1 cellular context compared by ENCODE assay signal in genomic region chr10:30437039-30437781, GRCh38.
TF ChIP-seq lines count a peak whose summit lies in the region.

No MANE protein-coding gene starts in this region.

TF ChIP-seq in K562, 482 proteins besides CTCF, POLR2A, EP300 and RAD21 (continued from another document and continues in another):
- TF ChIP-seq UBTF (IDR thresholded peaks at IDR 0.05; ENCODE audit: borderline replicate concordance in 1 of 2, low read depth in 2 of 2, low read length in 2 of 2) (0 out of 4 replicates have a peak, but pooled peaks of 1 of the 2 experiments have one; percentile 18), MLLT1 (IDR thresholded peaks at IDR 0.05) (peak in 1 of 2 experiments; percentile 13; a peak in 2 of 4 replicates), TRIM28 (IDR thresholded peaks at IDR 0.05) (peak; percentile 47; the same call in 1 of the 2 replicates), KDM5B (IDR thresholded peaks at IDR 0.05; ENCODE audit: insufficient replicate concordance, low read depth, low read length) (no peak), HMBOX1 (IDR thresholded peaks at IDR 0.05) (peak; percentile 73), HIVEP1 (CRISPR knock-in tag; IDR thresholded peaks at IDR 0.05) (no peak), HINFP (tag; conservative IDR thresholded peaks at IDR 0.05; ENCODE audit: low read depth) (no peak; the same call in 1 of the 2 replicates), RNF219 (CRISPR knock-in tag; IDR thresholded peaks at IDR 0.05) (no peak), ZNF561 (CRISPR knock-in tag; conservative IDR thresholded peaks at IDR 0.05) (no peak), CBX1 (IDR thresholded peaks at IDR 0.05; ENCODE audit: low read depth) (peak; percentile 80; the same call in 1 of the 2 replicates), TCFL5 (CRISPR knock-in tag; conservative IDR thresholded peaks at IDR 0.05) (no peak), FOXK2 (conservative IDR thresholded peaks at IDR 0.05 in 1 of 2, IDR thresholded peaks at IDR 0.05 in 1 of 2; ENCODE audit: low read depth in 2 of 2) (peak; percentile 75 to 87), DPF2 (IDR thresholded peaks at IDR 0.05) (peak; percentile 100), NCOA2 (IDR thresholded peaks at IDR 0.05; ENCODE audit: partially characterized antibody in 2 of 2) (no peak), MAX (CRISPR knock-in tag; IDR thresholded peaks at IDR 0.05) (no peak), ARID3B (CRISPR knock-in tag; IDR thresholded peaks at IDR 0.05; ENCODE audit: borderline replicate concordance) (no peak), ZNF707 (CRISPR knock-in tag; conservative IDR thresholded peaks at IDR 0.05) (no peak), SMC3 (conservative IDR thresholded peaks at IDR 0.05; ENCODE audit: insufficient read depth, low read depth, low read length) (0 out of 2 replicates have a peak, but pooled peaks have one; percentile 8), DIDO1 (tag; IDR thresholded peaks at IDR 0.05; ENCODE audit: low read depth) (no peak), SUPT5H (IDR thresholded peaks at IDR 0.05) (0 out of 2 replicates have a peak, but pooled peaks have one; percentile 22), CBX2 (IDR thresholded peaks at IDR 0.05; ENCODE audit: insufficient read depth, low read length, poor library complexity, severe bottlenecking) (no peak), HEY1 (CRISPR knock-in tag; IDR thresholded peaks at IDR 0.05; ENCODE audit: borderline replicate concordance) (no peak), MBD1 (CRISPR knock-in tag; IDR thresholded peaks at IDR 0.05) (no peak), ZNF263 (CRISPR knock-in tag; IDR thresholded peaks at IDR 0.05; ENCODE audit: borderline replicate concordance) (peak; percentile 63; the same call in 1 of the 2 replicates), HMG20A (CRISPR knock-in tag; conservative IDR thresholded peaks at IDR 0.05) (no peak), VEZF1 (CRISPR knock-in tag; IDR thresholded peaks at IDR 0.05) (peak; percentile 94), CEBPZ (IDR thresholded peaks at IDR 0.05; ENCODE audit: borderline replicate concordance, low read depth, low read length) (no peak), RERE (CRISPR knock-in tag; IDR thresholded peaks at IDR 0.05; ENCODE audit: borderline replicate concordance) (no peak), DDX20 (tag; IDR thresholded peaks at IDR 0.05; ENCODE audit: low read depth) (no peak), SREBF1 (IDR thresholded peaks at IDR 0.05; ENCODE audit: borderline replicate concordance, low read depth, low read length) (no peak)
